In genomic region chr2:203813684-203814083, GRCh38 we compare ENCODE assay signal across 18 cellular contexts. TPM values are rescaled to one million over a fixed set of nuclear protein-coding genes. Genes with fewer than 3 reads are reported as not detected.
"Had no signal": no experiment of that assay in that cellular context is flagged by ENCODE, and none has a peak within 500 bp of the region (broad histone marks: within the 10 kb centered on the region; RNA-seq: fewer than 3 reads in every experiment).

No MANE protein-coding gene starts in this region.

- ATAC-seq: activated T-cell treated with anti-CD3 and anti-CD28 coated beads, Interleukin-2, amount 50 U/mL, for 72 hours; left cardiac atrium; natural killer cell; psoas muscle; sciatic nerve had no signal

- H3K9me3 ChIP-seq: mucosa of descending colon, psoas muscle had no signal

- H3K27ac ChIP-seq: psoas muscle had no signal

- H3K36me3 Mint-ChIP-seq: brain, immature natural killer cell, natural killer cell had no signal

- H3K27ac Mint-ChIP-seq: activated T-cell treated with anti-CD3 and anti-CD28 coated beads, Interleukin-2, amount 50 U/mL, for 72 hours; T-helper 1 cell treated with Interleukin-12 subunit alpha and Interleukin-12 subunit beta and Interleukin-4 antibody, amounts not matched to agents 30 μg/mL and 1 μg/mL, for 36 hours had no signal

- H3K4me3 Mint-ChIP-seq: brain; immature natural killer cell; natural killer cell; T-helper 1 cell treated with Interleukin-12 subunit alpha and Interleukin-12 subunit beta and Interleukin-4 antibody, amounts not matched to agents 30 μg/mL and 1 μg/mL, for 36 hours had no signal

- H3K4me3 ChIP-seq: mucosa of descending colon, psoas muscle had no signal

- DNase-seq: activated CD4-positive, alpha-beta T cell treated with anti-CD3 and anti-CD28 coated beads, Interleukin-2, amount 50 U/mL, for 4 hours; activated naive CD4-positive, alpha-beta T cell; activated T-cell treated with anti-CD3 and anti-CD28 coated beads, Interleukin-2, amount 50 U/mL, for 72 hours; cerebellar nuclear complex; dermis blood vessel endothelial cell; erythroblast; immature natural killer cell; left cardiac atrium; mucosa of descending colon; natural killer cell; nucleus accumbens; psoas muscle; stimulated activated CD4-positive, alpha-beta T cell treated with anti-CD3 and anti-CD28 coated beads, Interleukin-12 subunit alpha, Interleukin-12 subunit beta, amount 100 ng/mL, for 4 hours; stimulated activated naive CD4-positive, alpha-beta T cell treated with Interleukin-2 at 50 U/mL for 16 hours had no signal

- H3K9me3 Mint-ChIP-seq: activated T-cell treated with anti-CD3 and anti-CD28 coated beads, Interleukin-2, amount 50 U/mL, for 72 hours; immature natural killer cell; natural killer cell; T-helper 1 cell treated with Interleukin-12 subunit alpha and Interleukin-12 subunit beta and Interleukin-4 antibody, amounts not matched to agents 30 μg/mL and 1 μg/mL, for 36 hours had no signal

RNA-seq across cellular contexts. Expression of gene CTLA4, which starts 53.9 kb away (rescaled TPM):
- total RNA-seq: psoas muscle, temporal lobe had no signal
